In genomic region chr16:68782198-68783174, GRCh38 we compare ENCODE assay signal across 11 cellular contexts. TPM values are rescaled to one million over a fixed set of nuclear protein-coding genes. Genes with fewer than 3 reads are reported as not detected.
DNase-seq lines count a peak whose midpoint lies in the region; ATAC-seq and TF ChIP-seq lines count a peak whose summit lies in the region.
"Had no signal": no experiment of that assay in that cellular context is flagged by ENCODE, and none has a peak within 500 bp of the region (broad histone marks: within the 10 kb centered on the region; RNA-seq: fewer than 3 reads in every experiment).

No MANE protein-coding gene starts in this region.

- H3K27me3 Mint-ChIP-seq in activated B cell treated with CpG ODN at 0.5 μM for 24 hours (no peaks in the 10 kb centered on the region), MCF 10A (ENCODE audit: insufficient read depth, unreplicated experiment) (no peaks in the 10 kb centered on the region)
- H3K27me3 Mint-ChIP-seq in stimulated activated naive CD8-positive, alpha-beta T cell treated with anti-CD3 and anti-CD28 coated beads, Interleukin-15, Interleukin-2, amounts not matched to agents 100 ng/mL and 50 ng/mL, for 24 hours, result peaks cover 13% of the 10 kb centered on the region

- H3K9me3 Mint-ChIP-seq in activated B cell treated with CpG ODN at 0.5 μM for 24 hours (no peaks in the 10 kb centered on the region), MCF 10A (ENCODE audit: unreplicated experiment) (no peaks in the 10 kb centered on the region)
- no peaks in the 10 kb centered on the region for H3K9me3 Mint-ChIP-seq in stimulated activated naive CD8-positive, alpha-beta T cell treated with anti-CD3 and anti-CD28 coated beads, Interleukin-15, Interleukin-2, amounts not matched to agents 100 ng/mL and 50 ng/mL, for 24 hours
- H3K9me3 Mint-ChIP-seq: neural crest cell had no signal

- H3K4me3 Mint-ChIP-seq in activated B cell treated with CpG ODN at 0.5 μM for 24 hours, result no peak overlapping the region
- peak overlapping the region; percentile 24 for H3K4me3 Mint-ChIP-seq in stimulated activated naive CD8-positive, alpha-beta T cell treated with anti-CD3 and anti-CD28 coated beads, Interleukin-15, Interleukin-2, amounts not matched to agents 100 ng/mL and 50 ng/mL, for 24 hours
- H3K4me3 Mint-ChIP-seq in MCF 10A (ENCODE audit: unreplicated experiment), result no peak overlapping the region
- H3K4me3 Mint-ChIP-seq: neural crest cell had no signal

- CTCF ChIA-PET in activated B cell treated with CpG ODN at 0.5 μM for 24 hours (lab: Charles Lee) (no interaction called here), MCF 10A (lab: Yijun Ruan, JAX) (interaction anchor here (0.5 kb wide), 1 partner anchor 254 kb away, joined by 3 read pairs; no protein-coding TSS in a partner anchor)

- DNase-seq in NOMO-1 (lab: John Stamatoyannopoulos, UW; ENCODE audit: unreplicated experiment in 2 of 2) (peak; percentile 28 to 60), NOMO-1 treated with dmso at 0.1 percent for 144 hours (lab: John Stamatoyannopoulos, UW; ENCODE audit: unreplicated experiment) (no peak), activated B cell treated with CpG ODN at 0.5 μM for 24 hours (no peak), MCF 10A (ENCODE audit: unreplicated experiment) (no peak), NCI-H1694 treated with DMSO at 0.1 percent for 48 hours (lab: John Stamatoyannopoulos, UW) (no peak), NCI-H2081 (lab: John Stamatoyannopoulos, UW) (no peak)
- DNase-seq: central memory CD4-positive, alpha-beta T cell had no signal

- no peak for TF ChIP-seq CTCF in activated B cell treated with CpG ODN at 0.5 μM for 24 hours (IDR thresholded peaks at IDR 0.05)
- no peak for TF ChIP-seq CTCF in MCF 10A (IDR thresholded peaks at IDR 0.05; ENCODE audit: unreplicated experiment)

- POLR2A ChIA-PET in activated B cell treated with CpG ODN at 0.5 μM for 24 hours (lab: Charles Lee) (interaction anchor here (1.1 kb wide), 1 partner anchor 26 kb away, joined by 3 read pairs; no protein-coding TSS in a partner anchor), MCF 10A (lab: Yijun Ruan, JAX) (interaction anchor here (0.7 kb wide), 1 partner anchor 9 kb away, joined by 3 read pairs; no protein-coding TSS in a partner anchor)

- no TSS peak for BruUV-seq in MCF 10A (replicated peaks; lab: Mats Ljungman, UMichigan)

- H3K27ac Mint-ChIP-seq in activated B cell treated with CpG ODN at 0.5 μM for 24 hours (no peak overlapping the region), MCF 10A (ENCODE audit: low read depth, unreplicated experiment) (no peak overlapping the region)
- H3K27ac Mint-ChIP-seq in stimulated activated naive CD8-positive, alpha-beta T cell treated with anti-CD3 and anti-CD28 coated beads, Interleukin-15, Interleukin-2, amounts not matched to agents 100 ng/mL and 50 ng/mL, for 24 hours, result peak overlapping the region; percentile 79

- intact Hi-C loops in activated B cell treated with CpG ODN at 0.5 μM for 24 hours (cut with micrococcal nuclease) (no loop called here), MCF 10A (cut with micrococcal nuclease) (no loop called here)

- peak; percentile 70 for ATAC-seq in HG03095 (IDR thresholded peaks at IDR 0.05; ENCODE audit: unreplicated experiment)
- ATAC-seq in activated B cell treated with CpG ODN at 0.5 μM for 24 hours (ENCODE audit: low read depth), result peak; percentile 58
- ATAC-seq: A549 had no signal

- H3K36me3 Mint-ChIP-seq in activated B cell treated with CpG ODN at 0.5 μM for 24 hours (ENCODE audit: low read depth) (no peaks in the 10 kb centered on the region), MCF 10A (ENCODE audit: insufficient read depth, unreplicated experiment) (peaks cover 7% of the 10 kb centered on the region)
- H3K36me3 Mint-ChIP-seq in stimulated activated naive CD8-positive, alpha-beta T cell treated with anti-CD3 and anti-CD28 coated beads, Interleukin-15, Interleukin-2, amounts not matched to agents 100 ng/mL and 50 ng/mL, for 24 hours (ENCODE audit: low read depth), result no peaks in the 10 kb centered on the region

- peaks cover 9% of the 10 kb centered on the region for H3K4me1 Mint-ChIP-seq in activated B cell treated with CpG ODN at 0.5 μM for 24 hours
- H3K4me1 Mint-ChIP-seq in stimulated activated naive CD8-positive, alpha-beta T cell treated with anti-CD3 and anti-CD28 coated beads, Interleukin-15, Interleukin-2, amounts not matched to agents 100 ng/mL and 50 ng/mL, for 24 hours (ENCODE audit: low read depth), result peaks cover 6% of the 10 kb centered on the region
- peaks cover 11% of the 10 kb centered on the region for H3K4me1 Mint-ChIP-seq in MCF 10A (ENCODE audit: insufficient read depth, unreplicated experiment)

RNA-seq across cellular contexts. Expression of gene CDH1, which starts 45.4 kb away (rescaled TPM):
- 8.2 and 10.7 TPM in 2 replicates for total RNA-seq in activated B cell treated with CpG ODN at 0.5 μM for 24 hours
- 37.6 and 37.7 TPM in 2 replicates for total RNA-seq in MCF 10A (2022)

Comparison
In these comparisons a context has a peak if more than half of its experiments do, and no peak if none do; other contexts are left out.
1. DNase-seq: peak in NOMO-1 (2 of 2); none in NOMO-1 treated with dmso at 0.1 percent for 144 hours (single experiment), activated B cell treated with CpG ODN at 0.5 μM for 24 hours (single experiment), MCF 10A (single experiment), NCI-H1694 treated with DMSO at 0.1 percent for 48 hours (single experiment) and NCI-H2081 (0 of 2).